2 cellular contexts compared by ENCODE assay signal in the genomic region with DNA sequence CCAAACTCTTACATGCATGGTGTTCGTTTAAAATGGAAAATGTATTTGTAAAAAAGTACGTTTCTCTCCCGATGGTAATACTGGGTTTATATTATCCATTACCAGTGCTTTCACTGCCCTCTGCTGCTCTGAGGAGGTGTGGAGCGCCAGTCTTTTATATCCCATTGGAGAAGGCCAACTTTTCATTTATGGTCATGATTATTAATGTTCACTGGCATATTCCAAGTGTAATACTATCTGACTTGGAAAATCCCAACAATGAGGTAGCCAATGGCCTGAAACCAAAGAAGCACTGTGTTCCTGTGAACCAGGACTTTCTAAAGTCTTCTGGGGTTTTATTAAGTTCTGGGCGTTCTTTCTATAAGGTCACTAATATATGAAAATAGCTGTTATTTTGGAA.
TF ChIP-seq lines count a peak whose summit lies in the region.

No MANE protein-coding gene starts in this region.

TF ChIP-seq in GM23338, 12 proteins besides CTCF, POLR2A, EP300 and RAD21 (continues in another document):
- no peak for TF ChIP-seq ZNF331 (CRISPR knock-in tag; IDR thresholded peaks at IDR 0.05; ENCODE audit: low read depth)
- TF ChIP-seq JUNB (IDR thresholded peaks at IDR 0.05; ENCODE audit: unreplicated experiment): no peak
- TF ChIP-seq, protein P1, sequence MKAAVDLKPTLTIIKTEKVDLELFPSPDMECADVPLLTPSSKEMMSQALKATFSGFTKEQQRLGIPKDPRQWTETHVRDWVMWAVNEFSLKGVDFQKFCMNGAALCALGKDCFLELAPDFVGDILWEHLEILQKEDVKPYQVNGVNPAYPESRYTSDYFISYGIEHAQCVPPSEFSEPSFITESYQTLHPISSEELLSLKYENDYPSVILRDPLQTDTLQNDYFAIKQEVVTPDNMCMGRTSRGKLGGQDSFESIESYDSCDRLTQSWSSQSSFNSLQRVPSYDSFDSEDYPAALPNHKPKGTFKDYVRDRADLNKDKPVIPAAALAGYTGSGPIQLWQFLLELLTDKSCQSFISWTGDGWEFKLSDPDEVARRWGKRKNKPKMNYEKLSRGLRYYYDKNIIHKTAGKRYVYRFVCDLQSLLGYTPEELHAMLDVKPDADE (IDR thresholded peaks at IDR 0.05): no peak
- no peak for TF ChIP-seq POLR2AphosphoS5 (IDR thresholded peaks at IDR 0.05; ENCODE audit: low read depth)
- TF ChIP-seq REST (IDR thresholded peaks at IDR 0.05; ENCODE audit: unreplicated experiment): no peak
- TF ChIP-seq CREB1 (CRISPR knock-in tag; IDR thresholded peaks at IDR 0.05; ENCODE audit: low read depth): no peak
- TF ChIP-seq ZNF114 (CRISPR knock-in tag; IDR thresholded peaks at IDR 0.05): no peak
- TF ChIP-seq EZH2 (IDR thresholded peaks at IDR 0.05; ENCODE audit: low read depth, unreplicated experiment): no peak
- TF ChIP-seq NANOG (IDR thresholded peaks at IDR 0.05; ENCODE audit: borderline replicate concordance): no peak
- no peak for TF ChIP-seq STAT1 (IDR thresholded peaks at IDR 0.05; ENCODE audit: unreplicated experiment)

TF ChIP-seq in endothelial cell of umbilical vein, 7 proteins besides CTCF, POLR2A, EP300 and RAD21:
- TF ChIP-seq JUN (IDR thresholded peaks at IDR 0.05; ENCODE audit: borderline replicate concordance, insufficient read depth, insufficient read length, low read depth): no peak
- no peak for TF ChIP-seq EZH2 (IDR thresholded peaks at IDR 0.05; ENCODE audit: borderline replicate concordance, low read depth, low read length, severe bottlenecking)
- TF ChIP-seq MAX (IDR thresholded peaks at IDR 0.05; ENCODE audit: insufficient read depth, insufficient read length): no peak
- TF ChIP-seq POLR2AphosphoS5 (IDR thresholded peaks at IDR 0.05; ENCODE audit: insufficient read depth, low read depth, low read length): no peak
- no peak for TF ChIP-seq FOS (IDR thresholded peaks at IDR 0.05; ENCODE audit: borderline replicate concordance, insufficient read depth, low read length)
- no peak for TF ChIP-seq MYC (IDR thresholded peaks at IDR 0.05; ENCODE audit: low read depth, low read length)
- TF ChIP-seq GATA2 (IDR thresholded peaks at IDR 0.05; ENCODE audit: insufficient read depth, insufficient read length, low read depth, low read length): no peak
